8 cellular contexts compared by ENCODE assay signal in the genomic region with DNA sequence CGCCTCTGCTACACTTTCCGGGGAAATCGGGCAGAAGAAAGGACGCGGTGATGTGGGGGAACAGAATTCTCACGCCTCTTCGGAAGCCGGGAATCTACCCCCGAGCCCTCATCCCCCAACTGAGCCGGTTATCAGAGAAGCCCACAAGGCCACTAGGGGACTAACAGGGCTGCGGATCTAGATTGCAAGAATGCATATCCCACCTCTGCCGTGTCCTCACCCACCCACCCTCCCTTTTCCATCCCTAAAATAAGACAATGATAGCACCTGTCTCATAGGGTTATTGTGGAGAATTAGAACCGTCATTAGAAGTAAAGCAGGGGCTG. TPM values are rescaled to one million over a fixed set of nuclear protein-coding genes. Genes with fewer than 3 reads are reported as not detected.
A peak's percentile ranks its signal among the peaks of the same experiment; 100 is the strongest.
DNase-seq lines count a peak whose midpoint lies in the region; ATAC-seq lines count a peak whose summit lies in the region.

No MANE protein-coding gene starts in this region.

- peaks cover 37% of the 10 kb centered on the region for H3K4me1 Mint-ChIP-seq in activated CD4-positive, alpha-beta memory T cell treated with anti-CD3 and anti-CD28 coated beads for 36 hours (ENCODE audit: low read depth)
- peaks cover 43 to 73% of the 10 kb centered on the region in 2 donors for H3K4me1 Mint-ChIP-seq in stimulated activated naive B cell treated with anti-CD40 and anti-IgM and Interleukin-4, amounts not matched to agents 10 μg/mL and 1 μg/mL and 100 μg/mL, for 72 hours

- peak overlapping the region; percentile 93 for H3K4me3 Mint-ChIP-seq in activated CD4-positive, alpha-beta memory T cell treated with anti-CD3 and anti-CD28 coated beads for 36 hours
- peak overlapping the region; percentile 96 to 98 for H3K4me3 Mint-ChIP-seq in stimulated activated naive B cell treated with anti-CD40 and anti-IgM and Interleukin-4, amounts not matched to agents 10 μg/mL and 1 μg/mL and 100 μg/mL, for 72 hours

- no peaks in the 10 kb centered on the region for H3K9me3 Mint-ChIP-seq in activated CD4-positive, alpha-beta memory T cell treated with anti-CD3 and anti-CD28 coated beads for 36 hours
- no peaks in the 10 kb centered on the region for H3K9me3 Mint-ChIP-seq in stimulated activated naive B cell treated with anti-CD40 and anti-IgM and Interleukin-4, amounts not matched to agents 10 μg/mL and 1 μg/mL and 100 μg/mL, for 72 hours

- H3K36me3 ChIP-seq in iPS DF 6.9 (ENCODE audit: control insufficient read depth, insufficient read depth, low read length): peaks cover 12% of the 10 kb centered on the region; the same call in 1 of the 2 replicates

- peak overlapping the region; percentile 98 for H3K27ac Mint-ChIP-seq in activated CD4-positive, alpha-beta memory T cell treated with anti-CD3 and anti-CD28 coated beads for 36 hours
- H3K27ac Mint-ChIP-seq in stimulated activated naive B cell treated with anti-CD40 and anti-IgM and Interleukin-4, amounts not matched to agents 10 μg/mL and 1 μg/mL and 100 μg/mL, for 72 hours: peak overlapping the region; percentile 98

- no peak overlapping the region for H3K27ac ChIP-seq in iPS DF 6.9 (ENCODE audit: low read length)

- WGBS in iPS DF 6.9 (ENCODE audit: insufficient coverage, insufficient read length): no CpG with 5 or more reads among the region's 13 CpGs

- no peaks in the 10 kb centered on the region for H3K9me3 ChIP-seq in iPS DF 6.9 (ENCODE audit: control insufficient read depth, insufficient read depth, low read length)

- no peaks in the 10 kb centered on the region for H3K27me3 Mint-ChIP-seq in activated CD4-positive, alpha-beta memory T cell treated with anti-CD3 and anti-CD28 coated beads for 36 hours
- H3K27me3 Mint-ChIP-seq in stimulated activated naive B cell treated with anti-CD40 and anti-IgM and Interleukin-4, amounts not matched to agents 10 μg/mL and 1 μg/mL and 100 μg/mL, for 72 hours: no peaks in the 10 kb centered on the region

- peak; percentile 81 for DNase-seq in NCI-H2171 treated with DMSO at 0.1 percent for 48 hours (lab: John Stamatoyannopoulos, UW)
- DNase-seq in NCI-H2171 (lab: John Stamatoyannopoulos, UW): no peak
- DNase-seq in activated CD4-positive, alpha-beta memory T cell treated with anti-CD3 and anti-CD28 coated beads for 36 hours: no peak
- DNase-seq in iPS DF 6.9 (ENCODE audit: low read depth, low spot score): no peak
- DNase-seq in stimulated activated naive B cell treated with anti-CD40 and anti-IgM and Interleukin-4, amounts not matched to agents 10 μg/mL and 1 μg/mL and 100 μg/mL, for 72 hours: no peak
- no peak for DNase-seq in AG20443 (ENCODE audit: low spot score)
- DNase-seq in OCI-M2 (lab: John Stamatoyannopoulos, UW; ENCODE audit: unreplicated experiment): no peak

- peaks cover 2% of the 10 kb centered on the region; the same call in 1 of the 2 replicates for H3K4me1 ChIP-seq in iPS DF 6.9 (ENCODE audit: control insufficient read depth, insufficient read depth, low read length)

- intact Hi-C loops in activated CD4-positive, alpha-beta memory T cell treated with anti-CD3 and anti-CD28 coated beads for 36 hours (cut with micrococcal nuclease): loop anchor here (2.0 to 10.0 kb wide), 4 partner anchors 44 to 474 kb away; a partner anchor contains a TSS

- peaks cover 43% of the 10 kb centered on the region for H3K36me3 Mint-ChIP-seq in activated CD4-positive, alpha-beta memory T cell treated with anti-CD3 and anti-CD28 coated beads for 36 hours
- peaks cover 50 to 73% of the 10 kb centered on the region in 2 donors for H3K36me3 Mint-ChIP-seq in stimulated activated naive B cell treated with anti-CD40 and anti-IgM and Interleukin-4, amounts not matched to agents 10 μg/mL and 1 μg/mL and 100 μg/mL, for 72 hours

- POLR2A ChIA-PET in activated CD4-positive, alpha-beta memory T cell treated with anti-CD3 and anti-CD28 coated beads for 36 hours (lab: Charles Lee): interaction anchor here (0.6 to 3.2 kb wide), 6 partner anchors 11 to 129 kb away, joined by 3 to 34 read pairs (median 7); a partner anchor contains a TSS

- no peak for ATAC-seq in stimulated activated naive B cell treated with anti-CD40 and anti-IgM and Interleukin-4, amounts not matched to agents 10 μg/mL and 1 μg/mL and 100 μg/mL, for 72 hours (replicated peaks)
- no peak for ATAC-seq in HG03139 (IDR thresholded peaks at IDR 0.05; ENCODE audit: unreplicated experiment)

- CTCF ChIA-PET in activated CD4-positive, alpha-beta memory T cell treated with anti-CD3 and anti-CD28 coated beads for 36 hours (lab: Charles Lee): interaction anchor here (1.0 to 3.6 kb wide), 7 partner anchors 23 to 93 kb away, joined by 3 to 24 read pairs (median 4); a partner anchor contains a TSS

- peak overlapping the region; percentile 51; the same call in 1 of the 2 replicates for H3K4me3 ChIP-seq in iPS DF 6.9 (ENCODE audit: low read length)

- H3K27me3 ChIP-seq in iPS DF 6.9 (ENCODE audit: control insufficient read depth, insufficient read depth, low read length): no peaks in the 10 kb centered on the region

RNA-seq across cellular contexts. Expression of a gene that starts 1.1 kb away (rescaled TPM):
- total RNA-seq in activated CD4-positive, alpha-beta memory T cell treated with anti-CD3 and anti-CD28 coated beads for 36 hours: 10 to 100 TPM; 90.1 to 92.8 TPM

RNA-seq across cellular contexts. Expression of a gene that starts 4.0 kb away (rescaled TPM):
- total RNA-seq in activated CD4-positive, alpha-beta memory T cell treated with anti-CD3 and anti-CD28 coated beads for 36 hours: 10 to 100 TPM; 34.6 to 37.8 TPM

RNA-seq across cellular contexts. Expression of a gene that starts 4.3 kb away (rescaled TPM):
- 10 to 100 TPM; 46.7 to 47.9 TPM for total RNA-seq in activated CD4-positive, alpha-beta memory T cell treated with anti-CD3 and anti-CD28 coated beads for 36 hours

RNA-seq across cellular contexts. Expression of a gene that starts 7.2 kb away (rescaled TPM):
- 1 to 10 TPM; 7.5 TPM for total RNA-seq in activated CD4-positive, alpha-beta memory T cell treated with anti-CD3 and anti-CD28 coated beads for 36 hours

RNA-seq across cellular contexts. Expression of a gene that starts 15.7 kb away (rescaled TPM):
- under 1 TPM; 0.36 to 0.53 TPM for total RNA-seq in activated CD4-positive, alpha-beta memory T cell treated with anti-CD3 and anti-CD28 coated beads for 36 hours
